8 cellular contexts compared by ENCODE assay signal in the genomic region with DNA sequence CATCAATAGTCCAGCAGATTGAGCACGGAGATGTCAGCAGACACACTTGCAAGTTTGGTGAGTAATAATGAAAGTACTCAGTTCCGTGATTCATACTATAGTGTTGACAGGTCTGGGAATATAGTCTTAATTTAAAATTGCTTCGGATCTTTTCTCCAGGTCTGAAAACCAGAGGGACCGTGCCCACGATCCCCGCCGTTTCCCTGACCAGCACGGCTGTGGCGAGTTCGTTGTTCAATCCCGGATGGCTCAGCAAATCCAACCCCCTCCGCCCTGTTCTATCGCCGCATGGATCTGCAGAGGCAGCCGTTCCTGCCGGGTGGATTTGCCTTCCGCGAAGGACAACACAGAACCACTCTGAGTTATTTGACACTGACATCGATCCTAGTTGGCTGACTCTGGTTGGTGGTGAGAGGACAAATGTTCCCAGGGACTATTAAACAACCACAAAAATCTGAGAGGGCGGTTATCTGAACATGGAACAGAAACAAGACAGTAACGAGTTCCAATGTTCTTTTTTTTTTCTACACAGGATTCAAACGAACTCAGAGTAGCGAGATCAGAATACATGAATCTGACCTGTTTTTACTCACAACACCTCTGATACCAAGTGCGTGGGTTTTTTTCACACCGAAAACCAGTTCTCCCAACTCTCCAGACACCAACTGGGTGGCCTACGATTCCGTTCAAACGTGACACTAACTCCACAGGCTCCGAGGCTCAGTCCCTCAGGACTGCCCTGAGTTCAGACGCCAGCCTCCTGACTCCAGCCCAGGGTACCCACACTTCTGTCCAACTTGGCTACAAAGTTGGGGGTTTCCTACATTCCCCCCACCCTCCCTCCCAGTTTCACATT. TPM values are rescaled to one million over a fixed set of nuclear protein-coding genes. Genes with fewer than 3 reads are reported as not detected.
A peak's percentile ranks its signal among the peaks of the same experiment; 100 is the strongest.
DNase-seq lines count a peak whose midpoint lies in the region; ATAC-seq and TF ChIP-seq lines count a peak whose summit lies in the region.

No MANE protein-coding gene starts in this region.

- H3K9me3 ChIP-seq in Caco-2 (no peaks in the 10 kb centered on the region), fibroblast of lung (ENCODE audit: control insufficient read depth, insufficient read depth, low read depth, low read length) (no peaks in the 10 kb centered on the region), smooth muscle cell (replicated peaks; ENCODE audit: low read depth) (no peaks in the 10 kb centered on the region)

- H3K36me3 ChIP-seq in Caco-2 (ENCODE audit: control insufficient read depth, insufficient read depth, low read length) (no peaks in the 10 kb centered on the region), fibroblast of lung (ENCODE audit: control insufficient read depth, insufficient read depth, low read length) (no peaks in the 10 kb centered on the region), smooth muscle cell (ENCODE audit: low read depth) (no peaks in the 10 kb centered on the region)

- peaks cover 5% of the 10 kb centered on the region for H3F3A ChIP-seq in smooth muscle cell (ENCODE audit: low read depth)

- H2AFZ ChIP-seq in fibroblast of lung (ENCODE audit: low read length): peak overlapping the region; percentile 42
- H2AFZ ChIP-seq in smooth muscle cell (ENCODE audit: low read depth): peak overlapping the region; percentile 32

- no peak for DNase-seq in Caco-2
- DNase-seq in fibroblast of lung (ENCODE audit: low read depth in 2 of 2): peak; percentile 90 to 94
- peak; percentile 33 for DNase-seq in smooth muscle cell (lab: John Stamatoyannopoulos, UW; ENCODE audit: unreplicated experiment)
- DNase-seq in DMS79 treated with DMSO at 0.1 percent for 48 hours (lab: John Stamatoyannopoulos, UW): no peak
- DNase-seq in putamen (ENCODE audit: low spot score): no peak

- H4K20me1 ChIP-seq in fibroblast of lung (ENCODE audit: control insufficient read depth, extremely low read depth, insufficient read depth, low read length): no peaks in the 10 kb centered on the region
- H4K20me1 ChIP-seq in smooth muscle cell (ENCODE audit: low read depth): peaks cover 13% of the 10 kb centered on the region

- H3K27ac Mint-ChIP-seq in Caco-2 (ENCODE audit: unreplicated experiment): no peak overlapping the region
- H3K27ac Mint-ChIP-seq in T-helper 1 cell treated with Interleukin-12 subunit alpha and Interleukin-12 subunit beta and Interleukin-4 antibody, amounts not matched to agents 30 μg/mL and 1 μg/mL, for 36 hours: peak overlapping the region; percentile 62

- H3K79me2 ChIP-seq in fibroblast of lung (ENCODE audit: control insufficient read depth, insufficient read depth, low read length) (peaks cover 14% of the 10 kb centered on the region), smooth muscle cell (ENCODE audit: low read depth) (peaks cover 22% of the 10 kb centered on the region)

- H3K27me3 ChIP-seq in Caco-2 (replicated peaks; ENCODE audit: control insufficient read depth, insufficient read depth, low read length): no peaks in the 10 kb centered on the region
- no peaks in the 10 kb centered on the region for H3K27me3 ChIP-seq in fibroblast of lung (ENCODE audit: control insufficient read depth, insufficient read depth, low read length)
- H3K27me3 ChIP-seq in smooth muscle cell (ENCODE audit: low read depth): no peaks in the 10 kb centered on the region

- H3K36me3 Mint-ChIP-seq in Caco-2 (ENCODE audit: insufficient read depth, unreplicated experiment): no peaks in the 10 kb centered on the region
- H3K36me3 Mint-ChIP-seq in T-helper 1 cell treated with Interleukin-12 subunit alpha and Interleukin-12 subunit beta and Interleukin-4 antibody, amounts not matched to agents 30 μg/mL and 1 μg/mL, for 36 hours (ENCODE audit: low read depth): peaks cover 4% of the 10 kb centered on the region

- peaks cover 13% of the 10 kb centered on the region for H3K27me3 Mint-ChIP-seq in Caco-2 (ENCODE audit: insufficient read depth, unreplicated experiment)
- H3K27me3 Mint-ChIP-seq in T-helper 1 cell treated with Interleukin-12 subunit alpha and Interleukin-12 subunit beta and Interleukin-4 antibody, amounts not matched to agents 30 μg/mL and 1 μg/mL, for 36 hours (ENCODE audit: low read depth): peaks cover 7% of the 10 kb centered on the region

- peak overlapping the region; percentile 45 for H3K9ac ChIP-seq in fibroblast of lung (ENCODE audit: insufficient read depth, low read length)
- peak overlapping the region; percentile 67 for H3K9ac ChIP-seq in smooth muscle cell (ENCODE audit: low read depth)

- peak overlapping the region; percentile 87 for H3K27ac ChIP-seq in fibroblast of lung (ENCODE audit: insufficient read depth, low read length)
- peak overlapping the region; percentile 94 for H3K27ac ChIP-seq in smooth muscle cell (ENCODE audit: low read depth)

- TF ChIP-seq CTCF in Caco-2 (IDR thresholded peaks at IDR 0.05; ENCODE audit: insufficient read depth in 1 of 2, low read depth in 1 of 2, low read length in 1 of 2, severe bottlenecking in 1 of 2, unreplicated experiment in 1 of 2) (no peak), fibroblast of lung (conservative IDR thresholded peaks at IDR 0.05 in 1 of 2, IDR thresholded peaks at IDR 0.05 in 1 of 2; ENCODE audit: low read depth in 1 of 2, low read length in 2 of 2) (no peak), smooth muscle cell (IDR thresholded peaks at IDR 0.05; ENCODE audit: borderline replicate concordance, insufficient read depth, poor library complexity, severe bottlenecking) (no peak)

- H3K9me3 Mint-ChIP-seq in Caco-2 (ENCODE audit: unreplicated experiment): no peaks in the 10 kb centered on the region
- no peaks in the 10 kb centered on the region for H3K9me3 Mint-ChIP-seq in T-helper 1 cell treated with Interleukin-12 subunit alpha and Interleukin-12 subunit beta and Interleukin-4 antibody, amounts not matched to agents 30 μg/mL and 1 μg/mL, for 36 hours

- peaks cover 10% of the 10 kb centered on the region; the same call in 1 of the 2 replicates for H3K4me1 ChIP-seq in Caco-2
- H3K4me1 ChIP-seq in fibroblast of lung (ENCODE audit: control insufficient read depth, extremely low read depth, insufficient read depth, low read length): peaks cover 15% of the 10 kb centered on the region
- H3K4me1 ChIP-seq in smooth muscle cell (ENCODE audit: low read depth): peaks cover 27% of the 10 kb centered on the region

- POLR2A ChIA-PET in Caco-2 (lab: Charles Lee): no interaction called here

- H3K4me2 ChIP-seq in fibroblast of lung (ENCODE audit: extremely low read depth, insufficient read depth, low read length): peak overlapping the region; percentile 80
- peak overlapping the region; percentile 84 for H3K4me2 ChIP-seq in smooth muscle cell

- ATAC-seq in GM19395 (IDR thresholded peaks at IDR 0.05; ENCODE audit: unreplicated experiment) (peak; percentile 66), HG03378 (IDR thresholded peaks at IDR 0.05; ENCODE audit: unreplicated experiment) (peak; percentile 70)

- no TSS peak for BruUV-seq in Caco-2 (replicated peaks; lab: Mats Ljungman, UMichigan)

- H3K4me1 Mint-ChIP-seq in Caco-2 (ENCODE audit: low read depth, unreplicated experiment): peaks cover 6% of the 10 kb centered on the region
- H3K4me1 Mint-ChIP-seq in T-helper 1 cell treated with Interleukin-12 subunit alpha and Interleukin-12 subunit beta and Interleukin-4 antibody, amounts not matched to agents 30 μg/mL and 1 μg/mL, for 36 hours (ENCODE audit: low read depth): peaks cover 61% of the 10 kb centered on the region

- intact Hi-C loops in Caco-2 (cut with micrococcal nuclease; ENCODE audit: unreplicated experiment): no loop called here

- peak overlapping the region; percentile 49 for H3K4me3 Mint-ChIP-seq in Caco-2 (ENCODE audit: unreplicated experiment)
- peak overlapping the region; percentile 69 for H3K4me3 Mint-ChIP-seq in T-helper 1 cell treated with Interleukin-12 subunit alpha and Interleukin-12 subunit beta and Interleukin-4 antibody, amounts not matched to agents 30 μg/mL and 1 μg/mL, for 36 hours

- H3K4me3 ChIP-seq in Caco-2 (ENCODE audit: low read depth, low read length): no peak overlapping the region
- H3K4me3 ChIP-seq in fibroblast of lung (replicated peaks in 1 of 4; ENCODE audit: control extremely low read depth in 1 of 4, insufficient read depth in 1 of 4, low read depth in 3 of 4, low read length in 4 of 4): peak overlapping the region; percentile 28 to 56 (median 37)
- H3K4me3 ChIP-seq in smooth muscle cell: peak overlapping the region; percentile 42

- CTCF ChIA-PET in Caco-2 (lab: Charles Lee): no interaction called here

- 14% methylated on average over 30 of the region's 30 CpGs for WGBS in smooth muscle cell (ENCODE audit: low lambda C conversion rate)

RNA-seq across cellular contexts. Expression of a gene that starts 52.7 kb away (rescaled TPM):
- total RNA-seq in Caco-2 (2022) (286 and 290 TPM in 2 replicates), fibroblast of lung (46.1 and 56.8 TPM in 2 replicates), smooth muscle cell (20.0 and 37.0 TPM in 2 replicates)
- polyA plus RNA-seq in fibroblast of lung (28.9 and 32.5 TPM in 2 replicates), smooth muscle cell (68.3 and 81.2 TPM in 2 replicates)
- polyA plus RNA-seq in fibroblast of lung (2012): 67.0 and 78.2 TPM in 2 replicates
- 11.5 and 20.2 TPM in 2 replicates for polyA minus RNA-seq in fibroblast of lung (ENCODE audit: low replicate concordance)

Comparison
In these comparisons a context has a peak if more than half of its experiments do, and no peak if none do; other contexts are left out.
1. DNase-seq: peak in fibroblast of lung (2 of 2) and smooth muscle cell (single experiment); none in Caco-2 (0 of 2), DMS79 treated with DMSO at 0.1 percent for 48 hours (single experiment) and putamen (single experiment).